In genomic region chr9:134066546-134066922, GRCh38 we compare ENCODE assay signal across 8 cellular contexts. TPM values are rescaled to one million over a fixed set of nuclear protein-coding genes. Genes with fewer than 3 reads are reported as not detected.
DNase-seq lines count a peak whose midpoint lies in the region; ATAC-seq, FAIRE-seq and TF ChIP-seq lines count a peak whose summit lies in the region.

No MANE protein-coding gene starts in this region.

- no peak for TF ChIP-seq POLR2A in endothelial cell of umbilical vein (IDR thresholded peaks at IDR 0.05; ENCODE audit: low read depth, low read length)

- peak; percentile 70 for FAIRE-seq in endothelial cell of umbilical vein (lab: Jason Lieb, UNC)

- H2AFZ ChIP-seq in endothelial cell of umbilical vein (ENCODE audit: low read depth, low read length) = no peak overlapping the region

- peaks cover 28% of the 10 kb centered on the region for H3K27me3 Mint-ChIP-seq in activated CD8-positive, alpha-beta memory T cell treated with anti-CD3 and anti-CD28 coated beads, Interleukin-2, amount 10 ng/mL, durations not matched to agents 7 days and 5 days

- peak overlapping the region; percentile 84 for H3K9ac ChIP-seq in endothelial cell of umbilical vein (replicated peaks; ENCODE audit: extremely low read depth, insufficient read depth, low read length)

- H3K36me3 ChIP-seq in endothelial cell of umbilical vein (ENCODE audit: control insufficient read depth in 2 of 2, extremely low read depth in 1 of 2, insufficient read depth in 2 of 2, low read length in 2 of 2) (no peaks in the 10 kb centered on the region), neutrophil (peaks cover 5% of the 10 kb centered on the region)

- peak overlapping the region; percentile 92 for H3K27ac Mint-ChIP-seq in activated CD8-positive, alpha-beta memory T cell treated with anti-CD3 and anti-CD28 coated beads, Interleukin-2, amount 10 ng/mL, durations not matched to agents 7 days and 5 days

- H3K4me3 ChIP-seq in endothelial cell of umbilical vein (replicated peaks in 1 of 3; ENCODE audit: insufficient read depth in 1 of 3, low read depth in 1 of 3, low read length in 3 of 3) = peak overlapping the region; percentile 73 to 92 (median 78)
- peak overlapping the region; percentile 68 to 80 for H3K4me3 ChIP-seq in neutrophil (ENCODE audit: low read depth in 1 of 2, low read length in 1 of 2)

- no peak for DNase-seq in activated CD8-positive, alpha-beta memory T cell treated with anti-CD3 and anti-CD28 coated beads, Interleukin-2, amount 10 ng/mL, durations not matched to agents 7 days and 5 days
- no peak for DNase-seq in activated CD8-positive, alpha-beta memory T cell treated with anti-CD3 and anti-CD28 coated beads for 24 hours
- DNase-seq in RWPE1 (ENCODE audit: low spot score) (peak; percentile 59), endothelial cell of umbilical vein (ENCODE audit: low read depth, low spot score) (peak; percentile 22), SHP77 treated with DMSO at 0.1 percent for 48 hours (lab: John Stamatoyannopoulos, UW) (no peak), globus pallidus (ENCODE audit: low spot score) (no peak)

- H3K9me3 Mint-ChIP-seq in activated CD8-positive, alpha-beta memory T cell treated with anti-CD3 and anti-CD28 coated beads, Interleukin-2, amount 10 ng/mL, durations not matched to agents 7 days and 5 days (ENCODE audit: low read depth) = no peaks in the 10 kb centered on the region

- POLR2A ChIA-PET in RWPE1 (lab: Yijun Ruan, JAX; ENCODE audit: low non-redundant PET) (interaction anchor here (0.5 kb wide), 1 partner anchor 31 kb away, joined by 4 read pairs; no protein-coding TSS in a partner anchor), endothelial cell of umbilical vein (lab: Charles Lee) (no interaction called here)

- no peaks in the 10 kb centered on the region for H3K9me1 ChIP-seq in endothelial cell of umbilical vein (replicated peaks; ENCODE audit: control insufficient read depth, extremely low read depth, insufficient read depth, low read length)

- H4K20me1 ChIP-seq in endothelial cell of umbilical vein (replicated peaks; ENCODE audit: control insufficient read depth, extremely low read depth, insufficient read depth, low read length) = peaks cover 5% of the 10 kb centered on the region

- peak overlapping the region; percentile 85 for H3K4me2 ChIP-seq in endothelial cell of umbilical vein (ENCODE audit: insufficient read depth, low read length)

- no peak for ATAC-seq in activated CD8-positive, alpha-beta memory T cell treated with anti-CD3 and anti-CD28 coated beads, Interleukin-2, amount 10 ng/mL, durations not matched to agents 7 days and 5 days
- ATAC-seq in HG02798 (IDR thresholded peaks at IDR 0.05; ENCODE audit: poor library complexity, unreplicated experiment) = no peak

- intact Hi-C loops in endothelial cell of umbilical vein (cut with micrococcal nuclease) = loop anchor here (2.0 to 10.0 kb wide), 2 partner anchors 96 to 378 kb away; no protein-coding TSS in a partner anchor

- BruUV-seq in endothelial cell of umbilical vein (replicated peaks; lab: Mats Ljungman, UMichigan) = no TSS peak

- CTCF ChIA-PET in activated CD8-positive, alpha-beta memory T cell treated with anti-CD3 and anti-CD28 coated beads, Interleukin-2, amount 10 ng/mL, durations not matched to agents 7 days and 5 days (lab: Charles Lee) = interaction anchor here (1.3 to 2.1 kb wide), 4 partner anchors 15 to 98 kb away, joined by 3 to 9 read pairs (median 6); partner anchors contain the start of genes BRD3OS and RNU6ATAC
- CTCF ChIA-PET in RWPE1 (lab: Yijun Ruan, JAX) (no interaction called here), endothelial cell of umbilical vein (lab: Charles Lee) (interaction anchor here (1.7 kb wide), 2 partner anchors 9 to 40 kb away, joined by 4 to 7 read pairs; no protein-coding TSS in a partner anchor)

- no peaks in the 10 kb centered on the region for H3K36me3 Mint-ChIP-seq in activated CD8-positive, alpha-beta memory T cell treated with anti-CD3 and anti-CD28 coated beads, Interleukin-2, amount 10 ng/mL, durations not matched to agents 7 days and 5 days

- H3K9me3 ChIP-seq in endothelial cell of umbilical vein (replicated peaks; ENCODE audit: control insufficient read depth, insufficient read depth, low read length) = no peaks in the 10 kb centered on the region
- no peaks in the 10 kb centered on the region for H3K9me3 ChIP-seq in neutrophil

- H3K4me1 ChIP-seq in endothelial cell of umbilical vein (ENCODE audit: control insufficient read depth, extremely low read depth, insufficient read depth, low read length) (peaks cover 12% of the 10 kb centered on the region), neutrophil (ENCODE audit: control insufficient read depth in 1 of 2, insufficient read depth in 1 of 2, low read depth in 1 of 2, low read length in 1 of 2) (peaks cover 32 to 34% of the 10 kb centered on the region in 2 experiments)

- H3K79me2 ChIP-seq in endothelial cell of umbilical vein (ENCODE audit: control insufficient read depth, insufficient read depth, low read length) = peaks cover 55% of the 10 kb centered on the region

- H3K4me3 Mint-ChIP-seq in activated CD8-positive, alpha-beta memory T cell treated with anti-CD3 and anti-CD28 coated beads, Interleukin-2, amount 10 ng/mL, durations not matched to agents 7 days and 5 days = peak overlapping the region; percentile 77

- H3K4me1 Mint-ChIP-seq in activated CD8-positive, alpha-beta memory T cell treated with anti-CD3 and anti-CD28 coated beads, Interleukin-2, amount 10 ng/mL, durations not matched to agents 7 days and 5 days = peaks cover 23% of the 10 kb centered on the region

- dilution Hi-C loops in endothelial cell of umbilical vein (cut with MboI; ENCODE audit: extremely low pct_ligation_motif_present, low sequenced_read_pairs) = no loop called here

- H3K27ac ChIP-seq in RWPE1 (peak overlapping the region; percentile 96), endothelial cell of umbilical vein (ENCODE audit: insufficient read depth, low read depth, low read length) (peak overlapping the region; percentile 55), neutrophil (peak overlapping the region; percentile 100)

- H3K27me3 ChIP-seq in endothelial cell of umbilical vein (ENCODE audit: control insufficient read depth in 2 of 2, insufficient read depth in 2 of 2, low read length in 2 of 2) (peaks cover 14 to 21% of the 10 kb centered on the region in 2 experiments), neutrophil (peaks cover 26% of the 10 kb centered on the region)

- TF ChIP-seq CTCF in RWPE1 (conservative IDR thresholded peaks at IDR 0.05; ENCODE audit: low read depth) = no peak
- no peak for TF ChIP-seq CTCF in endothelial cell of umbilical vein (IDR thresholded peaks at IDR 0.05; ENCODE audit: extremely low read depth in 1 of 2, insufficient read depth in 1 of 2, low read depth in 1 of 2, low read length in 2 of 2)
- TF ChIP-seq CTCF in neutrophil (IDR thresholded peaks at IDR 0.05) = no peak

TF ChIP-seq in endothelial cell of umbilical vein, 7 proteins besides CTCF, POLR2A, EP300 and RAD21:
- no peak for TF ChIP-seq GATA2 (IDR thresholded peaks at IDR 0.05; ENCODE audit: insufficient read depth, insufficient read length, low read depth, low read length)
- no peak for TF ChIP-seq EZH2 (IDR thresholded peaks at IDR 0.05; ENCODE audit: borderline replicate concordance, low read depth, low read length, severe bottlenecking)
- no peak for TF ChIP-seq FOS (IDR thresholded peaks at IDR 0.05; ENCODE audit: borderline replicate concordance, insufficient read depth, low read length)
- no peak for TF ChIP-seq JUN (IDR thresholded peaks at IDR 0.05; ENCODE audit: borderline replicate concordance, insufficient read depth, insufficient read length, low read depth)
- TF ChIP-seq MYC (IDR thresholded peaks at IDR 0.05; ENCODE audit: low read depth, low read length) = no peak
- TF ChIP-seq MAX (IDR thresholded peaks at IDR 0.05; ENCODE audit: insufficient read depth, insufficient read length) = no peak
- TF ChIP-seq POLR2AphosphoS5 (IDR thresholded peaks at IDR 0.05; ENCODE audit: insufficient read depth, low read depth, low read length) = no peak
TF ChIP-seq in endothelial cell of umbilical vein: peak in this region for 0.

RNA-seq across cellular contexts. Expression of gene BRD3, which starts 1.3 kb away (rescaled TPM):
- total RNA-seq in activated CD8-positive, alpha-beta memory T cell treated with anti-CD3 and anti-CD28 coated beads, Interleukin-2, amount 10 ng/mL, durations not matched to agents 7 days and 5 days = 10 to 100 TPM; 33.3 to 43.5 TPM
- total RNA-seq in endothelial cell of umbilical vein = 47.1 and 54.1 TPM in 2 replicates
- polyA plus RNA-seq in endothelial cell of umbilical vein = 10.5 and 13.7 TPM in 2 replicates
- polyA plus RNA-seq in endothelial cell of umbilical vein (2011; cell fraction: cytosol; rRNA removed) = 9.3 and 10.5 TPM in 2 replicates
- 16.5 and 20.1 TPM in 2 replicates for polyA plus RNA-seq in endothelial cell of umbilical vein (2011; cell fraction: nucleus; rRNA removed)
- 18.5 and 24.5 TPM in 2 replicates for polyA plus RNA-seq in endothelial cell of umbilical vein (2012)
- polyA minus RNA-seq in endothelial cell of umbilical vein = 11.4 and 13.8 TPM in 2 replicates
- 30.0 TPM for polyA minus RNA-seq in endothelial cell of umbilical vein (2011; cell fraction: cytosol; rRNA and poly(A)+ RNA removed)
- polyA minus RNA-seq in endothelial cell of umbilical vein (2011; cell fraction: nucleus; rRNA and poly(A)+ RNA removed) = 11.8 and 17.2 TPM in 2 replicates

RNA-seq across cellular contexts. Expression of gene BRD3OS, which starts 41.3 kb away (rescaled TPM):
- total RNA-seq in activated CD8-positive, alpha-beta memory T cell treated with anti-CD3 and anti-CD28 coated beads, Interleukin-2, amount 10 ng/mL, durations not matched to agents 7 days and 5 days = 10 to 100 TPM; 12.5 to 14.5 TPM
- total RNA-seq in endothelial cell of umbilical vein = 15.4 and 18.2 TPM in 2 replicates
- 10.6 and 11.9 TPM in 2 replicates for polyA plus RNA-seq in endothelial cell of umbilical vein
- 11.8 and 13.1 TPM in 2 replicates for polyA plus RNA-seq in endothelial cell of umbilical vein (2011; cell fraction: cytosol; rRNA removed)
- polyA plus RNA-seq in endothelial cell of umbilical vein (2011; cell fraction: nucleus; rRNA removed) = 7.0 and 8.3 TPM in 2 replicates
- polyA plus RNA-seq in endothelial cell of umbilical vein (2012) = 13.4 and 13.5 TPM in 2 replicates
- polyA minus RNA-seq in endothelial cell of umbilical vein = 6.8 and 10.0 TPM in 2 replicates
- 8.9 TPM for polyA minus RNA-seq in endothelial cell of umbilical vein (2011; cell fraction: cytosol; rRNA and poly(A)+ RNA removed)
- 2.3 and 4.9 TPM in 2 replicates for polyA minus RNA-seq in endothelial cell of umbilical vein (2011; cell fraction: nucleus; rRNA and poly(A)+ RNA removed)

Comparison
In these comparisons a context has a peak if more than half of its experiments do, and no peak if none do; other contexts are left out.
1. DNase-seq: peak in RWPE1 (single experiment) and endothelial cell of umbilical vein (single experiment); none in activated CD8-positive, alpha-beta memory T cell treated with anti-CD3 and anti-CD28 coated beads, Interleukin-2, amount 10 ng/mL, durations not matched to agents 7 days and 5 days (single experiment), activated CD8-positive, alpha-beta memory T cell treated with anti-CD3 and anti-CD28 coated beads for 24 hours (single experiment), SHP77 treated with DMSO at 0.1 percent for 48 hours (single experiment) and globus pallidus (single experiment).
2. Peak in every context shown above with its lines, with median percentiles within 50 percentile points of each other: H3K27ac ChIP-seq.